ENCODE assay signal across 1 cellular context in the genomic region with DNA sequence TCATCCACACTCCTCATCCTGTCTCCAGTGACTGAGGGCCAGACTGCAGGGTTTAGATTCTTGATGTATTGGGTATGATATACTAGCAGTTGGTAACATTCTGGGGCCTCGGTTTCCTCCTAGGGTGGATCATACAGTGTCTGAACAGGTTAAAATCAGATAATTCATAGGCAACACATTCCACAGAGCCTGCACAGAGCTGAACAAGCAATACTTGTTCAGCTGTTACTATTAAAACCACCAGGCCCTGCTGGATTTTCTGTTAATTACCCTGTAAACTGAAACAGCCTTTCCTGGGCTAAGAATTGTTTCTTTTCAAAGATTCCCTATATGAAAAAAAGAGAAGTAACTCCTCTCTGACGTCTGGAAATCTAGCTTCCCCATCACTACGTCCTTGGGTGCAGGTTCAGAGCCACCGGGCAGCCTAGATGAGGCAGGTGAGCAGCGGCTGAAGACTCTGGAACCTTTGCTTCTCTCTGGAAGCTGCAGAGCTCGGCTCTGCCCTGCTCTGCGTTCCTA.
TF ChIP-seq lines count a peak whose summit lies in the region.

No MANE protein-coding gene starts in this region.

TF ChIP-seq in HepG2, 621 proteins besides CTCF, POLR2A, EP300 and RAD21:
- TF ChIP-seq HNRNPUL1 (IDR thresholded peaks at IDR 0.05; ENCODE audit: low read depth, low read length) = no peak
- no peak for TF ChIP-seq SP1 (IDR thresholded peaks at IDR 0.05)
- no peak for TF ChIP-seq SP1 (CRISPR knock-in tag; IDR thresholded peaks at IDR 0.05)
- TF ChIP-seq, protein P1, sequence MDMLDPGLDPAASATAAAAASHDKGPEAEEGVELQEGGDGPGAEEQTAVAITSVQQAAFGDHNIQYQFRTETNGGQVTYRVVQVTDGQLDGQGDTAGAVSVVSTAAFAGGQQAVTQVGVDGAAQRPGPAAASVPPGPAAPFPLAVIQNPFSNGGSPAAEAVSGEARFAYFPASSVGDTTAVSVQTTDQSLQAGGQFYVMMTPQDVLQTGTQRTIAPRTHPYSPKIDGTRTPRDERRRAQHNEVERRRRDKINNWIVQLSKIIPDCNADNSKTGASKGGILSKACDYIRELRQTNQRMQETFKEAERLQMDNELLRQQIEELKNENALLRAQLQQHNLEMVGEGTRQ (IDR thresholded peaks at IDR 0.05; ENCODE audit: low read depth, low read length) = no peak
- TF ChIP-seq, protein P1 (CRISPR knock-in tag; IDR thresholded peaks at IDR 0.05; ENCODE audit: borderline replicate concordance) = no peak
- TF ChIP-seq ZNF550 (CRISPR knock-in tag; IDR thresholded peaks at IDR 0.05; ENCODE audit: borderline replicate concordance) = no peak
- TF ChIP-seq, protein P2, sequence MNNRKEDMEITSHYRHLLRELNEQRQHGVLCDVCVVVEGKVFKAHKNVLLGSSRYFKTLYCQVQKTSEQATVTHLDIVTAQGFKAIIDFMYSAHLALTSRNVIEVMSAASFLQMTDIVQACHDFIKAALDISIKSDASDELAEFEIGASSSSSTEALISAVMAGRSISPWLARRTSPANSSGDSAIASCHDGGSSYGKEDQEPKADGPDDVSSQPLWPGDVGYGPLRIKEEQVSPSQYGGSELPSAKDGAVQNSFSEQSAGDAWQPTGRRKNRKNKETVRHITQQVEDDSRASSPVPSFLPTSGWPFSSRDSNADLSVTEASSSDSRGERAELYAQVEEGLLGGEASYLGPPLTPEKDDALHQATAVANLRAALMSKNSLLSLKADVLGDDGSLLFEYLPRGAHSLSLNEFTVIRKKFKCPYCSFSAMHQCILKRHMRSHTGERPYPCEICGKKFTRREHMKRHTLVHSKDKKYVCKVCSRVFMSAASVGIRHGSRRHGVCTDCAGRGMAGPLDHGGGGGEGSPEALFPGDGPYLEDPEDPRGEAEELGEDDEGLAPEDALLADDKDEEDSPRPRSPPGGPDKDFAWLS (CRISPR knock-in tag; IDR thresholded peaks at IDR 0.05; ENCODE audit: borderline replicate concordance) = no peak
- TF ChIP-seq ZSCAN25 (CRISPR knock-in tag; IDR thresholded peaks at IDR 0.05) = no peak
